Comparison of ENCODE assay signal across 8 cellular contexts in genomic region chr12:50401383-50402155, GRCh38. TPM values are rescaled to one million over a fixed set of nuclear protein-coding genes. Genes with fewer than 3 reads are reported as not detected.
A peak's percentile ranks its signal among the peaks of the same experiment; 100 is the strongest.
DNase-seq lines count a peak whose midpoint lies in the region; FAIRE-seq and TF ChIP-seq lines count a peak whose summit lies in the region.

No MANE protein-coding gene starts in this region.

- H3K27me3 ChIP-seq in adrenal gland, result no peaks in the 10 kb centered on the region
- H3K27me3 ChIP-seq in right atrium auricular region, result no peaks in the 10 kb centered on the region
- H3K27me3 ChIP-seq in prostate gland (replicated peaks; ENCODE audit: insufficient read depth), result no peaks in the 10 kb centered on the region

- H3K9me3 ChIP-seq in adrenal gland (replicated peaks in 1 of 3) (no peaks in the 10 kb centered on the region), right atrium auricular region (no peaks in the 10 kb centered on the region), prostate gland (no peaks in the 10 kb centered on the region)

- DNase-seq in activated CD4-positive, alpha-beta T cell treated with anti-CD3 and anti-CD28 coated beads for 4 hours, result peak; percentile 5 to 40
- no peak for DNase-seq in activated CD4-positive, alpha-beta T cell treated with anti-CD3 and anti-CD28 coated beads for 48 hours
- DNase-seq in KG1 (lab: John Stamatoyannopoulos, UW) (peak; percentile 49), adrenal gland (peak; percentile 33 to 69 (median 53)), right atrium auricular region (ENCODE audit: low spot score) (peak; percentile 58), prostate gland (ENCODE audit: low spot score) (peak; percentile 65), ureter (ENCODE audit: low spot score) (no peak), D721Med (ENCODE audit: insufficient read length, low spot score) (no peak)

- no peaks in the 10 kb centered on the region for H3K36me3 ChIP-seq in adrenal gland (replicated peaks in 1 of 2)
- H3K36me3 ChIP-seq in right atrium auricular region, result no peaks in the 10 kb centered on the region
- no peaks in the 10 kb centered on the region for H3K36me3 ChIP-seq in prostate gland

- peak overlapping the region; percentile 38 to 100 (median 74) for H3K4me3 ChIP-seq in adrenal gland
- peak overlapping the region; percentile 69 to 80 for H3K4me3 ChIP-seq in right atrium auricular region
- peak overlapping the region; percentile 68 to 71 for H3K4me3 ChIP-seq in prostate gland

- WGBS in adrenal gland, 4 donors, result 0 to 2% (median 1%) methylated on average over 29 of the region's 29 CpGs
- 1% methylated on average over 29 of the region's 29 CpGs for WGBS in prostate gland

- peak overlapping the region; percentile 82 to 97 (median 91) for H3K27ac ChIP-seq in adrenal gland
- peak overlapping the region; percentile 92 to 97 for H3K27ac ChIP-seq in right atrium auricular region
- H3K27ac ChIP-seq in prostate gland, result peak overlapping the region; percentile 88 to 94

- FAIRE-seq in D721Med (lab: Jason Lieb, UNC), result no peak

- H3K4me1 ChIP-seq in adrenal gland (replicated peaks in 1 of 2), result peaks cover 12 to 30% of the 10 kb centered on the region in 2 donors
- H3K4me1 ChIP-seq in right atrium auricular region, result peaks cover 0 to 16% of the 10 kb centered on the region in 2 donors
- no peaks in the 10 kb centered on the region for H3K4me1 ChIP-seq in prostate gland (replicated peaks)

- intact Hi-C loops in adrenal gland (cut with DNase I) (no loop called here), prostate gland (cut with DNase I) (loop anchor here (2.0 to 5.0 kb wide), 2 partner anchors 179 to 291 kb away; no protein-coding TSS in a partner anchor)

- TF ChIP-seq POLR2A in adrenal gland (IDR thresholded peaks at IDR 0.05) (peak in 1 of 2 donors; percentile 61), prostate gland (IDR thresholded peaks at IDR 0.05) (no peak)

- no peak for TF ChIP-seq CTCF in adrenal gland (IDR thresholded peaks at IDR 0.05)
- no peak for TF ChIP-seq CTCF in right atrium auricular region (IDR thresholded peaks at IDR 0.05)
- no peak for TF ChIP-seq CTCF in prostate gland (IDR thresholded peaks at IDR 0.05)
- TF ChIP-seq CTCF in D721Med (IDR thresholded peaks at IDR 0.05; ENCODE audit: insufficient read depth, missing control alignments), result no peak

RNA-seq across cellular contexts. Expression of gene LARP4, which starts 0.9 kb away (rescaled TPM):
- total RNA-seq in adrenal gland (100 to 1,000 TPM in 1 of 8 donors, 10 to 100 TPM in 7; 34.4 to 111 (median 57.1) TPM), right atrium auricular region (10 to 100 TPM; 42.9 to 43.0 TPM), prostate gland (10 to 100 TPM; 29.7 to 32.9 TPM), ureter (94.3 TPM)
- polyA plus RNA-seq in adrenal gland, result 10 to 100 TPM in 2 of 3 donors, 1 to 10 TPM in 1; 9.4 to 88.3 (median 10.8) TPM

RNA-seq across cellular contexts. Expression of gene FAM186A, which starts 5.2 kb away (rescaled TPM):
- total RNA-seq in adrenal gland, result not detected
- polyA plus RNA-seq in adrenal gland, result under 1 TPM in 2 of 3 donors, not detected in 1; 0.03 to 0.08 TPM
- total RNA-seq in right atrium auricular region, result not detected
- under 1 TPM in 1 of 2 donors, not detected in 1; 0.51 TPM for total RNA-seq in prostate gland
- total RNA-seq in ureter, result not detected

Comparison
In these comparisons a context has a peak if more than half of its experiments do, and no peak if none do; other contexts are left out.
1. DNase-seq: peak in activated CD4-positive, alpha-beta T cell treated with anti-CD3 and anti-CD28 coated beads for 4 hours (2 of 2), KG1 (single experiment), adrenal gland (7 of 7), right atrium auricular region (single experiment) and prostate gland (single experiment); none in activated CD4-positive, alpha-beta T cell treated with anti-CD3 and anti-CD28 coated beads for 48 hours (single experiment), ureter (single experiment) and D721Med (single experiment).
2. Peak in every context shown above with its lines, with median percentiles within 50 percentile points of each other: H3K27ac ChIP-seq and H3K4me3 ChIP-seq.